ENCODE assay signal across 6 cellular contexts in the genomic region with DNA sequence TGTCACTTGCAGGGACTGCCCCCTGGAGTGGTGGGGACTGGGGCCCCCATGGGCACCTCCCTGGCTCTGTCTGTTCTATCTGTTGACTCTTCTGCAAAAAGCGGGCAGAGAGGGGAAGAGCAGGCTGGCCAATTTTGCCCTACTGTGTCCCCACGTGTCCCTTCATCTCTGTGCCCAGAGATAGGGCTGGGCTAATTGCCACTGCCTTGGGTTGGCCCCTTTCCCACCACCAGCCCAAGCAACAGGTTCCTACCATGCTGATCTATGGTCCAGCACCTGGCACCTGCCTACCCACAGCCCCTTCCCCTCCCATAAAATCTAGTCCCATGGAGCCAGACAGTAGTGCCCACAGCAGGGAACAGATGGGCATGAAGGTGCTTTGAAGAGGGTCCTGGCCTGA. TPM values are rescaled to one million over a fixed set of nuclear protein-coding genes. Genes with fewer than 3 reads are reported as not detected.
DNase-seq lines count a peak whose midpoint lies in the region; ATAC-seq and TF ChIP-seq lines count a peak whose summit lies in the region.
"Not testable (repeated sequence)": the region's sequence is repeated elsewhere in the genome, so short reads cannot be mapped to it uniquely, and the experiment has no call there.

No MANE protein-coding gene starts in this region.

- TF ChIP-seq POLR2A in heart left ventricle (IDR thresholded peaks at IDR 0.05) = not testable (repeated sequence)

- not testable (repeated sequence) for H3K9me3 Mint-ChIP-seq in osteocyte (ENCODE audit: unreplicated experiment); stimulated activated naive CD8-positive, alpha-beta T cell treated with anti-CD3 and anti-CD28 coated beads, Interleukin-15, amount 100 ng/mL, for 72 hours

- H3K4me3 ChIP-seq in heart left ventricle, right atrium auricular region: not testable (repeated sequence)

- not testable (repeated sequence) for H3K36me3 Mint-ChIP-seq in osteocyte (ENCODE audit: unreplicated experiment)

- ATAC-seq in heart left ventricle = peak in 3 of 4 donors; percentile 9 to 32 (median 25)
- peak; percentile 18 for ATAC-seq in stimulated activated naive CD8-positive, alpha-beta T cell treated with anti-CD3 and anti-CD28 coated beads, Interleukin-15, amount 100 ng/mL, for 72 hours

- H3K27ac Mint-ChIP-seq in osteocyte (ENCODE audit: unreplicated experiment) = not testable (repeated sequence)
- peak overlapping the region in 1 of 2 donors; percentile 59 for H3K27ac Mint-ChIP-seq in stimulated activated naive CD8-positive, alpha-beta T cell treated with anti-CD3 and anti-CD28 coated beads, Interleukin-15, amount 100 ng/mL, for 72 hours

- TF ChIP-seq CTCF in heart left ventricle (IDR thresholded peaks at IDR 0.05); right atrium auricular region (IDR thresholded peaks at IDR 0.05); osteocyte (IDR thresholded peaks at IDR 0.05): not testable (repeated sequence)

- peaks cover 0 to 15% (median 0%) of the 10 kb centered on the region in 12 donors for H3K4me1 ChIP-seq in heart left ventricle
- H3K4me1 ChIP-seq in right atrium auricular region = not testable (repeated sequence)

- intact Hi-C loops in heart left ventricle (cut with DNase I) = not testable (repeated sequence)

- H3K27me3 Mint-ChIP-seq in osteocyte (ENCODE audit: unreplicated experiment); stimulated activated naive CD8-positive, alpha-beta T cell treated with anti-CD3 and anti-CD28 coated beads, Interleukin-15, amount 100 ng/mL, for 72 hours: not testable (repeated sequence)

- H3K4me3 Mint-ChIP-seq in osteocyte (ENCODE audit: unreplicated experiment); stimulated activated naive CD8-positive, alpha-beta T cell treated with anti-CD3 and anti-CD28 coated beads, Interleukin-15, amount 100 ng/mL, for 72 hours: not testable (repeated sequence)

- WGBS in heart left ventricle, 4 donors = 44 to 77% (median 66%) methylated on average over 2 of the region's 2 CpGs

- H3K27ac ChIP-seq in heart left ventricle = peak overlapping the region in 2 of 12 donors; percentile 38 to 57
- not testable (repeated sequence) for H3K27ac ChIP-seq in right atrium auricular region

- H3K4me1 Mint-ChIP-seq in osteocyte (ENCODE audit: unreplicated experiment); stimulated activated naive CD8-positive, alpha-beta T cell treated with anti-CD3 and anti-CD28 coated beads, Interleukin-15, amount 100 ng/mL, for 72 hours: not testable (repeated sequence)

- not testable (repeated sequence) for H3K36me3 ChIP-seq in heart left ventricle, right atrium auricular region

- H3K27me3 ChIP-seq in heart left ventricle, right atrium auricular region: not testable (repeated sequence)

- DNase-seq in activated CD8-positive, alpha-beta memory T cell treated with anti-CD3 and anti-CD28 coated beads, Interleukin-2, amount 50 U/mL, for 48 hours = peak; percentile 29
- DNase-seq in ecto neural progenitor cell (ENCODE audit: low spot score) (peak; percentile 12), heart left ventricle (peak in 2 of 5 donors; percentile 45 to 65), right atrium auricular region (ENCODE audit: low spot score) (peak; percentile 36), osteocyte (ENCODE audit: extremely low spot score, unreplicated experiment) (peak; percentile 44)
- DNase-seq in stimulated activated naive CD8-positive, alpha-beta T cell treated with anti-CD3 and anti-CD28 coated beads, Interleukin-15, amount 100 ng/mL, for 72 hours = not testable (repeated sequence)

- not testable (repeated sequence) for H3K9me3 ChIP-seq in heart left ventricle, right atrium auricular region

RNA-seq across cellular contexts. Expression of gene GOLGA6L10, which starts 14.3 kb away (rescaled TPM):
- total RNA-seq in heart left ventricle (under 1 TPM; 0.10 to 0.84 (median 0.42) TPM), right atrium auricular region (under 1 TPM; 0.33 to 0.35 TPM), osteocyte (1.6 and 2.9 TPM in 2 replicates)
- 1 to 10 TPM in 1 of 2 donors, under 1 TPM in 1; 0.62 to 1.3 TPM for polyA plus RNA-seq in heart left ventricle
